18 cellular contexts compared by ENCODE assay signal in genomic region chr11:134498326-134499139, GRCh38.
DNase-seq lines count a peak whose midpoint lies in the region; ATAC-seq, FAIRE-seq and TF ChIP-seq lines count a peak whose summit lies in the region.
"Had no signal": no experiment of that assay in that cellular context is flagged by ENCODE, and none has a peak within 500 bp of the region (broad histone marks: within the 10 kb centered on the region; RNA-seq: fewer than 3 reads in every experiment).

No MANE protein-coding gene starts in this region.

- no peaks in the 10 kb centered on the region for H3K27me3 ChIP-seq in layer of hippocampus (ENCODE audit: control insufficient read depth, insufficient read depth, low read length)
- no peaks in the 10 kb centered on the region for H3K27me3 ChIP-seq in small intestine (ENCODE audit: control insufficient read depth in 2 of 2, insufficient read depth in 2 of 2, low read length in 2 of 2)

- no peak for TF ChIP-seq POLR2A in erythroblast (IDR thresholded peaks at IDR 0.05; ENCODE audit: low read length)

- 0 out of 2 replicates have a peak, but pooled peaks cover 9% of the 10 kb centered on the region for H3K36me3 Mint-ChIP-seq in WTC11
- H3K36me3 Mint-ChIP-seq in T-helper 2 cell treated with Interferon-gamma antibody and Interleukin-4, amounts not matched to agents 5 μg/mL and 100 μg/mL, for 36 hours (ENCODE audit: low read depth), result no peaks in the 10 kb centered on the region

- DNase-seq in WTC11 (ENCODE audit: low spot score), result peak; percentile 6
- DNase-seq in small intestine, result peak; percentile 21
- DNase-seq in erythroblast (lab: John Stamatoyannopoulos, UW), result no peak
- DNase-seq in T-helper 2 cell treated with Interferon-gamma antibody and Interleukin-4, amounts not matched to agents 5 μg/mL and 100 μg/mL, for 36 hours (ENCODE audit: low spot score), result no peak
- DNase-seq: activated CD4-positive, alpha-beta T cell treated with anti-CD3 and anti-CD28 coated beads, Interleukin-2, amount 50 U/mL, for 4 hours; esophagus squamous epithelium; NCI-H1048; NCI-H226 had no signal

- H3K27ac ChIP-seq in HEK293 (ENCODE audit: extremely low read depth, low read depth, low read length) (no peak overlapping the region), layer of hippocampus (ENCODE audit: low read depth, low read length) (peak overlapping the region; percentile 38), small intestine (ENCODE audit: low read depth in 1 of 2, low read length in 1 of 2) (peak overlapping the region in 1 of 2 donors; percentile 5)
- H3K27ac ChIP-seq: esophagus squamous epithelium, SK-N-MC had no signal

- no peaks in the 10 kb centered on the region for H3K9me3 ChIP-seq in HEK293 (ENCODE audit: control insufficient read depth, insufficient read depth, low read depth, low read length)
- H3K9me3 ChIP-seq in small intestine (ENCODE audit: control insufficient read depth, low read depth), result no peaks in the 10 kb centered on the region
- H3K9me3 ChIP-seq: esophagus squamous epithelium had no signal

- H3K27ac Mint-ChIP-seq in WTC11, result no peak overlapping the region
- no peak overlapping the region for H3K27ac Mint-ChIP-seq in T-helper 2 cell treated with Interferon-gamma antibody and Interleukin-4, amounts not matched to agents 5 μg/mL and 100 μg/mL, for 36 hours
- H3K27ac Mint-ChIP-seq: activated T-helper 17 cell treated with anti-CD3 and anti-CD28 coated beads, Interleukin-2, amount 50 U/mL, for 72 hours; dendritic cell treated with granulocyte-macrophage colony-stimulating factor and Interleukin-4, amounts not matched to agents 40 ng/mL and 50 ng/mL, for 4 days; IgD-negative memory B cell had no signal

- H3K27me3 Mint-ChIP-seq in WTC11 (ENCODE audit: low read depth), result peaks cover 39% of the 10 kb centered on the region
- no peaks in the 10 kb centered on the region for H3K27me3 Mint-ChIP-seq in T-helper 2 cell treated with Interferon-gamma antibody and Interleukin-4, amounts not matched to agents 5 μg/mL and 100 μg/mL, for 36 hours (ENCODE audit: low read depth)
- H3K27me3 Mint-ChIP-seq: dendritic cell treated with granulocyte-macrophage colony-stimulating factor and Interleukin-4, amounts not matched to agents 40 ng/mL and 50 ng/mL, for 4 days had no signal

- H3K36me3 ChIP-seq in HEK293 (ENCODE audit: control insufficient read depth in 2 of 2, insufficient read depth in 1 of 2, low read length in 2 of 2) (no peaks in the 10 kb centered on the region), small intestine (ENCODE audit: control insufficient read depth in 2 of 2, insufficient read depth in 2 of 2, low read length in 2 of 2) (no peaks in the 10 kb centered on the region)
- H3K36me3 ChIP-seq: esophagus squamous epithelium had no signal

- POLR2A ChIA-PET in HEK293 (lab: Yijun Ruan, JAX), result no interaction called here
- POLR2A ChIA-PET in WTC11 (lab: Charles Lee), result no interaction called here

- WGBS in small intestine, 3 donors, result 77 to 85% (median 81%) methylated on average over 18 to 19 of the region's 19 CpGs

- H3K9me3 Mint-ChIP-seq in WTC11, result peaks cover 33% of the 10 kb centered on the region
- H3K9me3 Mint-ChIP-seq in T-helper 2 cell treated with Interferon-gamma antibody and Interleukin-4, amounts not matched to agents 5 μg/mL and 100 μg/mL, for 36 hours, result peaks cover 5% of the 10 kb centered on the region

- TF ChIP-seq CTCF in HEK293 (tag by site-specific recombination; IDR thresholded peaks at IDR 0.05) (no peak), WTC11 (IDR thresholded peaks at IDR 0.05) (no peak)

- CTCF ChIA-PET in HEK293 (lab: Yijun Ruan, JAX) (no interaction called here), WTC11 (lab: Charles Lee) (no interaction called here)

- H3K4me1 Mint-ChIP-seq in WTC11, result peaks cover 24% of the 10 kb centered on the region
- no peaks in the 10 kb centered on the region for H3K4me1 Mint-ChIP-seq in T-helper 2 cell treated with Interferon-gamma antibody and Interleukin-4, amounts not matched to agents 5 μg/mL and 100 μg/mL, for 36 hours (ENCODE audit: low read depth)
- H3K4me1 Mint-ChIP-seq: activated T-helper 17 cell treated with anti-CD3 and anti-CD28 coated beads, Interleukin-2, amount 50 U/mL, for 72 hours; IgD-negative memory B cell had no signal

- ATAC-seq in WTC11 (no peak), GM19467 (IDR thresholded peaks at IDR 0.05; ENCODE audit: unreplicated experiment) (no peak)
- ATAC-seq: activated T-helper 17 cell treated with anti-CD3 and anti-CD28 coated beads, Interleukin-2, amount 50 U/mL, for 72 hours had no signal

- H3K4me3 Mint-ChIP-seq in WTC11, result no peak overlapping the region
- no peak overlapping the region for H3K4me3 Mint-ChIP-seq in T-helper 2 cell treated with Interferon-gamma antibody and Interleukin-4, amounts not matched to agents 5 μg/mL and 100 μg/mL, for 36 hours
- H3K4me3 Mint-ChIP-seq: activated T-helper 17 cell treated with anti-CD3 and anti-CD28 coated beads, Interleukin-2, amount 50 U/mL, for 72 hours; dendritic cell treated with granulocyte-macrophage colony-stimulating factor and Interleukin-4, amounts not matched to agents 40 ng/mL and 50 ng/mL, for 4 days; neural crest cell had no signal

- H3K4me1 ChIP-seq in HEK293 (ENCODE audit: control insufficient read depth, insufficient read depth, low read length) (no peaks in the 10 kb centered on the region), small intestine (ENCODE audit: control insufficient read depth in 2 of 2, insufficient read depth in 1 of 2, low read depth in 1 of 2, low read length in 1 of 2) (peaks cover 0 to 5% of the 10 kb centered on the region in 2 donors)
- H3K4me1 ChIP-seq: esophagus squamous epithelium had no signal

- FAIRE-seq in small intestine (lab: Jason Lieb, UNC), result no peak
- FAIRE-seq: urothelium cell line had no signal

- H3K4me3 ChIP-seq in HEK293 (ENCODE audit: low read depth, low read length) (no peak overlapping the region), small intestine (ENCODE audit: low read depth in 1 of 2, low read length in 2 of 2) (no peak overlapping the region)
- H3K4me3 ChIP-seq: esophagus squamous epithelium, lung, SK-N-MC had no signal

TF ChIP-seq in HEK293, 187 proteins besides CTCF, POLR2A, EP300 and RAD21 (continues in another document):
- TF ChIP-seq EGR2 (tag by site-specific recombination; IDR thresholded peaks at IDR 0.05; ENCODE audit: low read depth) (no peak), GLIS1 (tag by site-specific recombination; IDR thresholded peaks at IDR 0.05) (peak; percentile 62), ZIC2 (tag by site-specific recombination; IDR thresholded peaks at IDR 0.05) (peak; percentile 88), YY2 (tag by site-specific recombination; IDR thresholded peaks at IDR 0.05) (no peak), ZNF645 (tag by site-specific recombination; IDR thresholded peaks at IDR 0.05) (no peak)

TF ChIP-seq in WTC11, 78 proteins besides CTCF, POLR2A, EP300 and RAD21:
- TF ChIP-seq FOXP4 (CRISPR knock-in tag; IDR thresholded peaks at IDR 0.05) (no peak), OVOL2 (CRISPR knock-in tag; IDR thresholded peaks at IDR 0.05; ENCODE audit: borderline replicate concordance) (no peak), E2F1 (CRISPR knock-in tag; IDR thresholded peaks at IDR 0.05) (no peak), TEAD4 (CRISPR knock-in tag; IDR thresholded peaks at IDR 0.05) (no peak), ZNF121 (CRISPR knock-in tag; IDR thresholded peaks at IDR 0.05) (no peak), HMGA2 (CRISPR knock-in tag; IDR thresholded peaks at IDR 0.05) (no peak), ZNF416 (CRISPR knock-in tag; IDR thresholded peaks at IDR 0.05) (no peak), RELA (CRISPR knock-in tag; IDR thresholded peaks at IDR 0.05; ENCODE audit: borderline replicate concordance) (no peak), KAT7 (CRISPR knock-in tag; IDR thresholded peaks at IDR 0.05; ENCODE audit: borderline replicate concordance) (no peak), ELF4 (CRISPR knock-in tag; IDR thresholded peaks at IDR 0.05; ENCODE audit: low read depth) (no peak), GTF2I (CRISPR knock-in tag; conservative IDR thresholded peaks at IDR 0.05) (no peak), NR3C1 (CRISPR knock-in tag; conservative IDR thresholded peaks at IDR 0.05; ENCODE audit: low read depth) (no peak)
TF ChIP-seq in WTC11: peak in this region for 0.

Comparison
In these comparisons a context has a peak if more than half of its experiments do, and no peak if none do; other contexts are left out.
1. DNase-seq: peak in WTC11 (single experiment) and small intestine (single experiment); none in erythroblast (0 of 2) and T-helper 2 cell treated with Interferon-gamma antibody and Interleukin-4, amounts not matched to agents 5 μg/mL and 100 μg/mL, for 36 hours (single experiment).